ENCODE assay signal across 11 cellular contexts in genomic region chr20:59825944-59826759, GRCh38.
DNase-seq lines count a peak whose midpoint lies in the region; ATAC-seq and TF ChIP-seq lines count a peak whose summit lies in the region.
"Had no signal": no experiment of that assay in that cellular context is flagged by ENCODE, and none has a peak within 500 bp of the region (broad histone marks: within the 10 kb centered on the region; RNA-seq: fewer than 3 reads in every experiment).

No MANE protein-coding gene starts in this region.

- no peak for TF ChIP-seq CTCF in GM10248 (IDR thresholded peaks at IDR 0.05; ENCODE audit: control extremely low read depth, extremely low read depth, low read depth, missing control alignments)
- no peak for TF ChIP-seq CTCF in A673 (conservative IDR thresholded peaks at IDR 0.05; ENCODE audit: low read depth, low read length)

- H3K27me3 ChIP-seq in A673 (replicated peaks; ENCODE audit: insufficient read depth, low read depth, low read length, poor library complexity) = no peaks in the 10 kb centered on the region

- no peak overlapping the region for H3K27ac ChIP-seq in A673 (ENCODE audit: low read depth, low read length, poor library complexity, severe bottlenecking)

- POLR2A ChIA-PET in GM10248 (lab: Yijun Ruan, JAX) = no interaction called here
- POLR2A ChIA-PET in A673 (lab: Charles Lee; ENCODE audit: low non-redundant PET) = no interaction called here

- no TSS peak for BruUV-seq in A673 (replicated peaks; lab: Mats Ljungman, UMichigan)

- CTCF ChIA-PET in GM10248 (lab: Yijun Ruan, JAX) = interaction anchor here (1.1 kb wide), 1 partner anchor 24 kb away, joined by 4 read pairs; no protein-coding TSS in a partner anchor
- CTCF ChIA-PET in A673 (lab: Charles Lee) = no interaction called here

- peak; percentile 53 for DNase-seq in LHCN-M2 (ENCODE audit: low read depth)
- peak; percentile 54 to 85 for DNase-seq in NCI-H526 (lab: John Stamatoyannopoulos, UW)
- DNase-seq in glomerular visceral epithelial cell (ENCODE audit: extremely low spot score) = peak; percentile 24
- DNase-seq in skeletal muscle cell (ENCODE audit: low read depth) = peak; percentile 25
- no peak for DNase-seq in GM10248 (ENCODE audit: extremely low spot score)
- no peak for DNase-seq in A673 (ENCODE audit: low spot score)
- DNase-seq: DND-41, T-helper 1 cell had no signal

- ATAC-seq in GM18511 (IDR thresholded peaks at IDR 0.05; ENCODE audit: unreplicated experiment) (no peak), HG03571 (IDR thresholded peaks at IDR 0.05; ENCODE audit: unreplicated experiment) (no peak)
- ATAC-seq: sciatic nerve had no signal

- no peaks in the 10 kb centered on the region for H3K36me3 ChIP-seq in A673 (ENCODE audit: insufficient read depth, low read length, poor library complexity, severe bottlenecking)

- H3K4me3 ChIP-seq in skeletal muscle cell (ENCODE audit: low read depth, low read length) (no peak overlapping the region), A673 (ENCODE audit: low read depth, low read length, poor library complexity, severe bottlenecking) (no peak overlapping the region)

- H3K9me3 ChIP-seq in A673 (ENCODE audit: low read depth, low read length, poor library complexity, severe bottlenecking) = no peaks in the 10 kb centered on the region

- intact Hi-C loops in A673 (cut with micrococcal nuclease; ENCODE audit: unreplicated experiment) = no loop called here

- H3K4me1 ChIP-seq in A673 (ENCODE audit: insufficient read depth, low read length, poor library complexity, severe bottlenecking) = no peaks in the 10 kb centered on the region

Comparison
In these comparisons a context has a peak if more than half of its experiments do, and no peak if none do; other contexts are left out.
1. DNase-seq: peak in LHCN-M2 (single experiment), NCI-H526 (2 of 2), glomerular visceral epithelial cell (single experiment) and skeletal muscle cell (single experiment); none in GM10248 (single experiment) and A673 (single experiment).